In the genomic region with DNA sequence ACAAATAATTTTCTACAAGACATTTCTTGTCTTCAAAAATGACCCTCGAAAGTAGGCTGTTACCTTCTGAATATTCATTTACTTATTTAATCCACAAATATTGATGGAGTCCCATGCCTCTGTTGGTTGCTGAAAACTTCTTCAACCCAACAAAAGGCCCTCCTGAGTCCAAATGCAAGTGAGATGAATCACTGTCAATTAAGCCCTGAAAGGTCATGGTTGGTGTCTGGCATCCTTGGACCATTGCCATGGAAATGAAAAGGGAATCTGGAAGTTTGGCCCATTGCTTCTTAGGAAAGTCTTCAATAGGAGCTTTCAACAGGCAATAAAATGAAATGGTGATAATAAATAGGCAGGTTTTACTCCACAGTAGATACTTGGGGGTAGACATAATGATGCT, we compare ENCODE assay signal across 28 cellular contexts.
DNase-seq lines count a peak whose midpoint lies in the region; ATAC-seq, FAIRE-seq and TF ChIP-seq lines count a peak whose summit lies in the region.
"Had no signal": no experiment of that assay in that cellular context is flagged by ENCODE, and none has a peak within 500 bp of the region (broad histone marks: within the 10 kb centered on the region; RNA-seq: fewer than 3 reads in every experiment).

No MANE protein-coding gene starts in this region.

- H2AFZ ChIP-seq in astrocyte (ENCODE audit: low read depth, low read length) (no peak overlapping the region), mesenchymal stem cell (ENCODE audit: low read depth, low read length) (no peak overlapping the region)

- H3K4me3 Mint-ChIP-seq in astrocyte (ENCODE audit: unreplicated experiment): no peak overlapping the region
- H3K4me3 Mint-ChIP-seq: activated naive CD4-positive, alpha-beta T cell treated with anti-CD3 and anti-CD28 coated beads, Interleukin-2, amount 10 ng/mL, durations not matched to agents 7 days and 5 days; CD8-positive, alpha-beta memory T cell; central memory CD8-positive, alpha-beta T cell; H9; naive B cell; T-helper 17 cell had no signal

- H3K79me1 ChIP-seq in mesenchymal stem cell (replicated peaks; ENCODE audit: low read length, poor library complexity, severe bottlenecking): no peaks in the 10 kb centered on the region

- H3K36me3 Mint-ChIP-seq in astrocyte (ENCODE audit: low read depth, unreplicated experiment): no peaks in the 10 kb centered on the region
- H3K36me3 Mint-ChIP-seq: activated naive CD4-positive, alpha-beta T cell treated with anti-CD3 and anti-CD28 coated beads, Interleukin-2, amount 10 ng/mL, durations not matched to agents 7 days and 5 days; CD8-positive, alpha-beta memory T cell; naive B cell had no signal

- DNase-seq in AG20443 (ENCODE audit: low spot score): peak; percentile 22
- DNase-seq in HS-5 (ENCODE audit: low read depth): peak; percentile 29
- DNase-seq in astrocyte (ENCODE audit: low read depth): no peak
- DNase-seq in mesenchymal stem cell: no peak
- no peak for DNase-seq in activated CD4-positive, alpha-beta T cell treated with anti-CD3 and anti-CD28 coated beads, Interleukin-2, amount 50 U/mL, for 48 hours
- no peak for DNase-seq in NCI-H526 (lab: John Stamatoyannopoulos, UW)
- DNase-seq in colonic mucosa: no peak
- DNase-seq: activated CD4-positive, alpha-beta T cell treated with anti-CD3 and anti-CD28 coated beads for 48 hours; activated naive CD4-positive, alpha-beta T cell treated with anti-CD3 and anti-CD28 coated beads, Interleukin-2, amount 10 ng/mL, durations not matched to agents 7 days and 5 days; AML-193; aorta; CD8-positive, alpha-beta memory T cell; DMS79 treated with DMSO at 0.1 percent for 48 hours; dorsolateral prefrontal cortex; glutamatergic neuron; H9; mesendoderm; naive B cell; NCI-H2081 treated with DMSO at 0.1 percent for 48 hours; occipital lobe; retina; spleen; stimulated activated CD4-positive, alpha-beta T cell treated with anti-CD3 and anti-CD28 coated beads, Interleukin-4, amount 100 ng/mL, for 1 hour; stimulated activated naive CD4-positive, alpha-beta T cell; T-helper 17 cell had no signal

- 89% methylated on average over 1 of the region's 1 CpG for WGBS in mesenchymal stem cell

- H3K4me3 ChIP-seq in astrocyte (ENCODE audit: insufficient read depth, low read depth, low read length): no peak overlapping the region
- no peak overlapping the region for H3K4me3 ChIP-seq in mesenchymal stem cell (ENCODE audit: insufficient read depth in 1 of 2, low read depth in 1 of 2, low read length in 2 of 2)
- no peak overlapping the region for H3K4me3 ChIP-seq in colonic mucosa
- H3K4me3 ChIP-seq: dorsolateral prefrontal cortex, spleen had no signal

- H3K27ac ChIP-seq in astrocyte (ENCODE audit: low read depth, low read length): no peak overlapping the region
- peak overlapping the region; percentile 42 for H3K27ac ChIP-seq in mesenchymal stem cell (ENCODE audit: low read length, poor library complexity, severe bottlenecking)
- H3K27ac ChIP-seq in colonic mucosa: no peak overlapping the region
- H3K27ac ChIP-seq: dorsolateral prefrontal cortex, spleen had no signal

- H3K4me2 ChIP-seq in astrocyte (ENCODE audit: low read length) (no peak overlapping the region), mesenchymal stem cell (ENCODE audit: low read length, poor library complexity, severe bottlenecking) (no peak overlapping the region)

- no peak overlapping the region for H2AK5ac ChIP-seq in mesenchymal stem cell (ENCODE audit: low read length, severe bottlenecking)

- ATAC-seq in HG02678 (IDR thresholded peaks at IDR 0.05; ENCODE audit: unreplicated experiment): no peak
- ATAC-seq: esophagus mucosa, T-helper 17 cell had no signal

- H3K4me1 ChIP-seq in astrocyte (ENCODE audit: insufficient read depth, low read length) (peaks cover 24% of the 10 kb centered on the region), mesenchymal stem cell (ENCODE audit: control insufficient read depth, insufficient read depth, low read depth, low read length) (no peaks in the 10 kb centered on the region), colonic mucosa (no peaks in the 10 kb centered on the region)
- H3K4me1 ChIP-seq: spleen had no signal

- no peak overlapping the region for H2BK120ac ChIP-seq in mesenchymal stem cell (ENCODE audit: low read depth, low read length)

- H3K27me3 ChIP-seq in astrocyte (ENCODE audit: insufficient read depth, low read length): no peaks in the 10 kb centered on the region
- no peaks in the 10 kb centered on the region for H3K27me3 ChIP-seq in mesenchymal stem cell (ENCODE audit: control insufficient read depth in 1 of 2, insufficient read depth in 1 of 2, low read length in 2 of 2)
- no peaks in the 10 kb centered on the region for H3K27me3 ChIP-seq in colonic mucosa

- TF ChIP-seq CTCF in astrocyte (IDR thresholded peaks at IDR 0.05; ENCODE audit: insufficient read depth, low read depth, low read length) (no peak), colonic mucosa (IDR thresholded peaks at IDR 0.05) (no peak)

- no peak overlapping the region for H2BK15ac ChIP-seq in mesenchymal stem cell (ENCODE audit: low read depth, poor library complexity, severe bottlenecking)

- no peak overlapping the region for H2BK12ac ChIP-seq in mesenchymal stem cell (ENCODE audit: low read length in 2 of 2)

- H3K23ac ChIP-seq in mesenchymal stem cell (ENCODE audit: low read length in 2 of 2): no peak overlapping the region

- H3K9me3 Mint-ChIP-seq in astrocyte (ENCODE audit: unreplicated experiment): peaks cover 2% of the 10 kb centered on the region
- H3K9me3 Mint-ChIP-seq: activated naive CD4-positive, alpha-beta T cell treated with anti-CD3 and anti-CD28 coated beads, Interleukin-2, amount 10 ng/mL, durations not matched to agents 7 days and 5 days; central memory CD8-positive, alpha-beta T cell; H9; naive B cell had no signal

- no peak overlapping the region for H3K9ac ChIP-seq in astrocyte (ENCODE audit: low read length)
- no peak overlapping the region for H3K9ac ChIP-seq in mesenchymal stem cell (ENCODE audit: low read length)
- no peak overlapping the region for H3K9ac ChIP-seq in colonic mucosa (ENCODE audit: low read depth in 2 of 2, low read length in 2 of 2)

- H3K14ac ChIP-seq in mesenchymal stem cell (ENCODE audit: low read length in 2 of 2): no peak overlapping the region

- H3K36me3 ChIP-seq in astrocyte (ENCODE audit: insufficient read depth, low read length) (no peaks in the 10 kb centered on the region), mesenchymal stem cell (ENCODE audit: control insufficient read depth in 1 of 2, insufficient read depth in 2 of 2, low read depth in 1 of 2, low read length in 2 of 2) (no peaks in the 10 kb centered on the region), colonic mucosa (no peaks in the 10 kb centered on the region)
- H3K36me3 ChIP-seq: spleen had no signal

- no peak overlapping the region for H3K4ac ChIP-seq in mesenchymal stem cell (ENCODE audit: low read depth in 1 of 2, low read length in 2 of 2)

- peak overlapping the region; percentile 5 for H3K27ac Mint-ChIP-seq in astrocyte (ENCODE audit: unreplicated experiment)
- H3K27ac Mint-ChIP-seq: activated naive CD4-positive, alpha-beta T cell treated with anti-CD3 and anti-CD28 coated beads, Interleukin-2, amount 10 ng/mL, durations not matched to agents 7 days and 5 days; CD8-positive, alpha-beta memory T cell; H9; naive B cell; T-helper 17 cell had no signal

- no peaks in the 10 kb centered on the region for H3K79me2 ChIP-seq in astrocyte (ENCODE audit: insufficient read depth, low read length)

- H4K8ac ChIP-seq in mesenchymal stem cell (ENCODE audit: low read length): no peak overlapping the region

- no peaks in the 10 kb centered on the region for H3K27me3 Mint-ChIP-seq in astrocyte (ENCODE audit: low read depth, unreplicated experiment)
- H3K27me3 Mint-ChIP-seq: activated naive CD4-positive, alpha-beta T cell treated with anti-CD3 and anti-CD28 coated beads, Interleukin-2, amount 10 ng/mL, durations not matched to agents 7 days and 5 days had no signal

- H3K18ac ChIP-seq in mesenchymal stem cell (ENCODE audit: low read depth in 1 of 2, low read length in 2 of 2): no peak overlapping the region

- intact Hi-C loops in colonic mucosa (cut with DNase I): no loop called here

- no peaks in the 10 kb centered on the region for H4K20me1 ChIP-seq in astrocyte (ENCODE audit: insufficient read depth, low read length)

- H4K91ac ChIP-seq in mesenchymal stem cell (ENCODE audit: low read length): no peak overlapping the region

- no peak overlapping the region for H2BK5ac ChIP-seq in mesenchymal stem cell (ENCODE audit: low read depth, low read length, poor library complexity, severe bottlenecking)

- FAIRE-seq in astrocyte (lab: Jason Lieb, UNC): no peak

- H3K9me3 ChIP-seq in astrocyte (ENCODE audit: insufficient read depth, low read depth, low read length) (no peaks in the 10 kb centered on the region), mesenchymal stem cell (ENCODE audit: control insufficient read depth, low read length) (no peaks in the 10 kb centered on the region), colonic mucosa (no peaks in the 10 kb centered on the region)
- H3K9me3 ChIP-seq: spleen had no signal

- H3K4me1 Mint-ChIP-seq in astrocyte (ENCODE audit: low read depth, unreplicated experiment): peaks cover 21% of the 10 kb centered on the region
- H3K4me1 Mint-ChIP-seq: activated naive CD4-positive, alpha-beta T cell treated with anti-CD3 and anti-CD28 coated beads, Interleukin-2, amount 10 ng/mL, durations not matched to agents 7 days and 5 days; CD8-positive, alpha-beta memory T cell; central memory CD8-positive, alpha-beta T cell; H9; naive B cell had no signal

Comparison
In these comparisons a context has a peak if more than half of its experiments do, and no peak if none do; other contexts are left out.
1. DNase-seq: peak in AG20443 (single experiment) and HS-5 (single experiment); none in astrocyte (single experiment), mesenchymal stem cell (single experiment), activated CD4-positive, alpha-beta T cell treated with anti-CD3 and anti-CD28 coated beads, Interleukin-2, amount 50 U/mL, for 48 hours (0 of 2), NCI-H526 (0 of 2) and colonic mucosa (single experiment).